ENCODE assay signal across 9 cellular contexts in genomic region chr6:155171747-155172191, GRCh38.
A peak's percentile ranks its signal among the peaks of the same experiment; 100 is the strongest.
DNase-seq lines count a peak whose midpoint lies in the region; ATAC-seq and TF ChIP-seq lines count a peak whose summit lies in the region.
"Had no signal": no experiment of that assay in that cellular context is flagged by ENCODE, and none has a peak within 500 bp of the region (broad histone marks: within the 10 kb centered on the region; RNA-seq: fewer than 3 reads in every experiment).

No MANE protein-coding gene starts in this region.

- no peaks in the 10 kb centered on the region for H3K27me3 Mint-ChIP-seq in activated naive CD4-positive, alpha-beta T cell treated with anti-CD3 and anti-CD28 coated beads for 36 hours (ENCODE audit: low read depth)
- no peaks in the 10 kb centered on the region for H3K27me3 Mint-ChIP-seq in chondrocyte (ENCODE audit: low read depth)

- H3K36me3 Mint-ChIP-seq in activated naive CD4-positive, alpha-beta T cell treated with anti-CD3 and anti-CD28 coated beads for 36 hours (ENCODE audit: low read depth), result no peaks in the 10 kb centered on the region
- H3K36me3 Mint-ChIP-seq in chondrocyte (ENCODE audit: low read depth), result peaks cover 1% of the 10 kb centered on the region
- peaks cover 34% of the 10 kb centered on the region for H3K36me3 Mint-ChIP-seq in stimulated activated effector memory CD8-positive, alpha-beta T cell treated with anti-CD3 and anti-CD28 coated beads, Interleukin-12 subunit alpha, Interleukin-12 subunit beta, amount 100 ng/mL, for 72 hours

- no peak for TF ChIP-seq CTCF in chondrocyte (IDR thresholded peaks at IDR 0.05)

- no peaks in the 10 kb centered on the region for H3K9me3 Mint-ChIP-seq in activated naive CD4-positive, alpha-beta T cell treated with anti-CD3 and anti-CD28 coated beads for 36 hours
- no peaks in the 10 kb centered on the region for H3K9me3 Mint-ChIP-seq in chondrocyte (ENCODE audit: low read depth)
- H3K9me3 Mint-ChIP-seq in stimulated activated effector memory CD8-positive, alpha-beta T cell treated with anti-CD3 and anti-CD28 coated beads, Interleukin-12 subunit alpha, Interleukin-12 subunit beta, amount 100 ng/mL, for 72 hours, result no peaks in the 10 kb centered on the region

- peaks cover 51% of the 10 kb centered on the region for H3K4me1 Mint-ChIP-seq in activated naive CD4-positive, alpha-beta T cell treated with anti-CD3 and anti-CD28 coated beads for 36 hours (ENCODE audit: low read depth)
- peaks cover 44% of the 10 kb centered on the region for H3K4me1 Mint-ChIP-seq in chondrocyte (ENCODE audit: low read depth)
- peaks cover 40% of the 10 kb centered on the region for H3K4me1 Mint-ChIP-seq in stimulated activated effector memory CD8-positive, alpha-beta T cell treated with anti-CD3 and anti-CD28 coated beads, Interleukin-12 subunit alpha, Interleukin-12 subunit beta, amount 100 ng/mL, for 72 hours

- no peak overlapping the region for H3K4me3 Mint-ChIP-seq in activated naive CD4-positive, alpha-beta T cell treated with anti-CD3 and anti-CD28 coated beads for 36 hours
- H3K4me3 Mint-ChIP-seq in chondrocyte (ENCODE audit: unreplicated experiment), result no peak overlapping the region
- peak overlapping the region; percentile 53 for H3K4me3 Mint-ChIP-seq in stimulated activated effector memory CD8-positive, alpha-beta T cell treated with anti-CD3 and anti-CD28 coated beads, Interleukin-12 subunit alpha, Interleukin-12 subunit beta, amount 100 ng/mL, for 72 hours

- ATAC-seq in stimulated activated effector memory CD8-positive, alpha-beta T cell treated with anti-CD3 and anti-CD28 coated beads, Interleukin-12 subunit alpha, Interleukin-12 subunit beta, amount 100 ng/mL, for 72 hours, result no peak
- no peak for ATAC-seq in GM18867 (IDR thresholded peaks at IDR 0.05; ENCODE audit: unreplicated experiment)

- CTCF ChIA-PET in activated naive CD4-positive, alpha-beta T cell treated with anti-CD3 and anti-CD28 coated beads for 36 hours (lab: Charles Lee), result interaction anchor here (0.6 to 4.4 kb wide), 8 partner anchors 11 to 304 kb away, joined by 3 to 101 read pairs (median 6); no protein-coding TSS in a partner anchor

- H3K27ac Mint-ChIP-seq in activated naive CD4-positive, alpha-beta T cell treated with anti-CD3 and anti-CD28 coated beads for 36 hours, result peak overlapping the region; percentile 72
- H3K27ac Mint-ChIP-seq in chondrocyte (ENCODE audit: unreplicated experiment), result peak overlapping the region; percentile 81
- peak overlapping the region; percentile 94 for H3K27ac Mint-ChIP-seq in stimulated activated effector memory CD8-positive, alpha-beta T cell treated with anti-CD3 and anti-CD28 coated beads, Interleukin-12 subunit alpha, Interleukin-12 subunit beta, amount 100 ng/mL, for 72 hours

- intact Hi-C loops in activated naive CD4-positive, alpha-beta T cell treated with anti-CD3 and anti-CD28 coated beads for 36 hours (cut with micrococcal nuclease), result loop anchor here (1.0 to 10.0 kb wide), 20 partner anchors 13 to 1014 kb away; partner anchors contain the start of genes TFB1M and TIAM2

- DNase-seq in activated naive CD4-positive, alpha-beta T cell treated with anti-CD3 and anti-CD28 coated beads for 36 hours, result peak; percentile 25
- no peak for DNase-seq in activated naive CD4-positive, alpha-beta T cell (lab: John Stamatoyannopoulos, UW)
- DNase-seq in M059J (ENCODE audit: low read depth), result peak; percentile 83
- no peak for DNase-seq in chondrocyte (ENCODE audit: low spot score)
- no peak for DNase-seq in stimulated activated effector memory CD8-positive, alpha-beta T cell treated with anti-CD3 and anti-CD28 coated beads, Interleukin-12 subunit alpha, Interleukin-12 subunit beta, amount 100 ng/mL, for 72 hours (ENCODE audit: low spot score in 2 of 2)
- no peak for DNase-seq in SHP77 treated with DMSO at 0.1 percent for 48 hours (lab: John Stamatoyannopoulos, UW)
- DNase-seq in NCI-H510A (lab: John Stamatoyannopoulos, UW), result no peak
- DNase-seq: DND-41 had no signal

Comparison
In these comparisons a context has a peak if more than half of its experiments do, and no peak if none do; other contexts are left out.
1. DNase-seq: peak in activated naive CD4-positive, alpha-beta T cell treated with anti-CD3 and anti-CD28 coated beads for 36 hours (single experiment) and M059J (single experiment); none in activated naive CD4-positive, alpha-beta T cell (0 of 4), chondrocyte (single experiment), stimulated activated effector memory CD8-positive, alpha-beta T cell treated with anti-CD3 and anti-CD28 coated beads, Interleukin-12 subunit alpha, Interleukin-12 subunit beta, amount 100 ng/mL, for 72 hours (0 of 2), SHP77 treated with DMSO at 0.1 percent for 48 hours (single experiment) and NCI-H510A (single experiment).
2. Peak in every context shown above with its lines, with median percentiles within 50 percentile points of each other: H3K27ac Mint-ChIP-seq.